In genomic region chr4:3257125-3257690, GRCh38 we compare ENCODE assay signal across 13 cellular contexts. TPM values are rescaled to one million over a fixed set of nuclear protein-coding genes. Genes with fewer than 3 reads are reported as not detected.
DNase-seq lines count a peak whose midpoint lies in the region; ATAC-seq, FAIRE-seq and TF ChIP-seq lines count a peak whose summit lies in the region.
"Had no signal": no experiment of that assay in that cellular context is flagged by ENCODE, and none has a peak within 500 bp of the region (broad histone marks: within the 10 kb centered on the region; RNA-seq: fewer than 3 reads in every experiment).

No MANE protein-coding gene starts in this region.

- no peak for TF ChIP-seq CTCF in colonic mucosa (IDR thresholded peaks at IDR 0.05)
- TF ChIP-seq CTCF in tibial artery (IDR thresholded peaks at IDR 0.05): no peak
- TF ChIP-seq CTCF in pancreas (IDR thresholded peaks at IDR 0.05): no peak

- no peaks in the 10 kb centered on the region for H3K36me3 ChIP-seq in colonic mucosa
- H3K36me3 ChIP-seq in tibial artery: peaks cover 0 to 19% (median 0%) of the 10 kb centered on the region in 3 donors
- H3K36me3 ChIP-seq in pancreas: peaks cover 0 to 7% (median 0%) of the 10 kb centered on the region in 3 donors

- no peaks in the 10 kb centered on the region for H3K27me3 Mint-ChIP-seq in activated naive CD4-positive, alpha-beta T cell treated with anti-CD3 and anti-CD28 coated beads for 36 hours (ENCODE audit: low read depth)
- H3K27me3 Mint-ChIP-seq: stimulated activated naive CD8-positive, alpha-beta T cell treated with anti-CD3 and anti-CD28 coated beads, Interleukin-15, Interleukin-2, amounts not matched to agents 100 ng/mL and 50 ng/mL, for 24 hours had no signal

- CTCF ChIA-PET in activated naive CD4-positive, alpha-beta T cell treated with anti-CD3 and anti-CD28 coated beads for 36 hours (lab: Charles Lee): interaction anchor here (0.6 kb wide), 1 partner anchor 1085 kb away, joined by 3 read pairs; no protein-coding TSS in a partner anchor

- H3K9me3 ChIP-seq in colonic mucosa (no peaks in the 10 kb centered on the region), tibial artery (no peaks in the 10 kb centered on the region), pancreas (no peaks in the 10 kb centered on the region)

- H3K27ac ChIP-seq in colonic mucosa (no peak overlapping the region), tibial artery (no peak overlapping the region), pancreas (no peak overlapping the region)
- H3K27ac ChIP-seq: KMS-11 had no signal

- no peak for ATAC-seq in activated naive CD4-positive, alpha-beta T cell treated with anti-CD3 and anti-CD28 coated beads, Interleukin-2, amount 50 U/mL, for 72 hours
- no peak for ATAC-seq in pancreas
- ATAC-seq in GM18517 (IDR thresholded peaks at IDR 0.05; ENCODE audit: unreplicated experiment): no peak

- H3K4me3 ChIP-seq in colonic mucosa: no peak overlapping the region
- H3K4me3 ChIP-seq in tibial artery: no peak overlapping the region
- no peak overlapping the region for H3K4me3 ChIP-seq in pancreas

- H3K4me3 Mint-ChIP-seq in activated naive CD4-positive, alpha-beta T cell treated with anti-CD3 and anti-CD28 coated beads for 36 hours: no peak overlapping the region
- H3K4me3 Mint-ChIP-seq: stimulated activated naive CD8-positive, alpha-beta T cell treated with anti-CD3 and anti-CD28 coated beads, Interleukin-15, Interleukin-2, amounts not matched to agents 100 ng/mL and 50 ng/mL, for 24 hours had no signal

- no peaks in the 10 kb centered on the region for H3K4me1 Mint-ChIP-seq in activated naive CD4-positive, alpha-beta T cell treated with anti-CD3 and anti-CD28 coated beads for 36 hours (ENCODE audit: low read depth)

- peaks cover 1% of the 10 kb centered on the region for H3K36me3 Mint-ChIP-seq in activated naive CD4-positive, alpha-beta T cell treated with anti-CD3 and anti-CD28 coated beads for 36 hours (ENCODE audit: low read depth)
- H3K36me3 Mint-ChIP-seq in activated naive CD4-positive, alpha-beta T cell treated with anti-CD3 and anti-CD28 coated beads, Interleukin-2, amount 50 U/mL, for 72 hours: no peaks in the 10 kb centered on the region

- H3K9ac ChIP-seq in colonic mucosa (ENCODE audit: low read depth in 2 of 2, low read length in 2 of 2): no peak overlapping the region
- H3K9ac ChIP-seq: KMS-11 had no signal

- no peak overlapping the region for H3K27ac Mint-ChIP-seq in activated naive CD4-positive, alpha-beta T cell treated with anti-CD3 and anti-CD28 coated beads for 36 hours
- H3K27ac Mint-ChIP-seq in activated naive CD4-positive, alpha-beta T cell treated with anti-CD3 and anti-CD28 coated beads, Interleukin-2, amount 50 U/mL, for 72 hours: peak overlapping the region in 1 of 2 donors; percentile 20
- H3K27ac Mint-ChIP-seq: stimulated activated naive CD8-positive, alpha-beta T cell treated with anti-CD3 and anti-CD28 coated beads, Interleukin-15, Interleukin-2, amounts not matched to agents 100 ng/mL and 50 ng/mL, for 24 hours had no signal

- no peaks in the 10 kb centered on the region for H3K9me3 Mint-ChIP-seq in activated naive CD4-positive, alpha-beta T cell treated with anti-CD3 and anti-CD28 coated beads for 36 hours
- H3K9me3 Mint-ChIP-seq in activated naive CD4-positive, alpha-beta T cell treated with anti-CD3 and anti-CD28 coated beads, Interleukin-2, amount 50 U/mL, for 72 hours: no peaks in the 10 kb centered on the region
- H3K9me3 Mint-ChIP-seq: stimulated activated naive CD8-positive, alpha-beta T cell treated with anti-CD3 and anti-CD28 coated beads, Interleukin-15, Interleukin-2, amounts not matched to agents 100 ng/mL and 50 ng/mL, for 24 hours had no signal

- 92% methylated on average over 12 of the region's 12 CpGs for WGBS in pancreas, 2 donors

- intact Hi-C loops in activated naive CD4-positive, alpha-beta T cell treated with anti-CD3 and anti-CD28 coated beads for 36 hours (cut with micrococcal nuclease): no loop called here
- intact Hi-C loops in colonic mucosa (cut with DNase I): no loop called here
- intact Hi-C loops in tibial artery (cut with DNase I; ENCODE audit: low total_unique reads): no loop called here
- intact Hi-C loops in pancreas (cut with DNase I): no loop called here

- no peak for FAIRE-seq in pancreas (lab: Jason Lieb, UNC)

- peak; percentile 1 for DNase-seq in activated naive CD4-positive, alpha-beta T cell treated with anti-CD3 and anti-CD28 coated beads for 36 hours
- no peak for DNase-seq in activated naive CD4-positive, alpha-beta T cell treated with anti-CD3 and anti-CD28 coated beads, Interleukin-2, amount 50 U/mL, for 72 hours (ENCODE audit: low spot score in 2 of 2)
- DNase-seq in NCI-H2081 (lab: John Stamatoyannopoulos, UW): peak; percentile 55 to 80
- peak; percentile 40 for DNase-seq in colonic mucosa
- peak; percentile 10 to 54 for DNase-seq in tibial artery
- no peak for DNase-seq in pancreas
- no peak for DNase-seq in SIG-M5 treated with dmso at 0.1 percent for 504 hours (lab: John Stamatoyannopoulos, UW; ENCODE audit: unreplicated experiment)
- DNase-seq: activated CD4-positive, alpha-beta T cell treated with anti-CD3 and anti-CD28 coated beads, Interleukin-2, amount 50 U/mL, for 4 hours; SIG-M5; stimulated activated CD4-positive, alpha-beta T cell treated with anti-CD3 and anti-CD28 coated beads, Interleukin-12 subunit alpha, Interleukin-12 subunit beta, amount 100 ng/mL, for 4 hours had no signal

- H3K27me3 ChIP-seq in colonic mucosa (no peaks in the 10 kb centered on the region), tibial artery (no peaks in the 10 kb centered on the region), pancreas (no peaks in the 10 kb centered on the region)

- H3K4me1 ChIP-seq in colonic mucosa: no peaks in the 10 kb centered on the region
- H3K4me1 ChIP-seq in tibial artery: no peaks in the 10 kb centered on the region
- no peaks in the 10 kb centered on the region for H3K4me1 ChIP-seq in pancreas

RNA-seq across cellular contexts. Expression of gene MSANTD1, which starts 8.2 kb away (rescaled TPM):
- under 1 TPM; 0.49 to 0.55 TPM for total RNA-seq in activated naive CD4-positive, alpha-beta T cell treated with anti-CD3 and anti-CD28 coated beads for 36 hours
- total RNA-seq in activated naive CD4-positive, alpha-beta T cell treated with anti-CD3 and anti-CD28 coated beads, Interleukin-2, amount 50 U/mL, for 72 hours: 1 to 10 TPM in 1 of 2 donors, under 1 TPM in 1; 0.48 to 1.6 TPM
- total RNA-seq in colonic mucosa (1 to 10 TPM in 1 of 2 donors, under 1 TPM in 1; 0.40 to 1.3 TPM), pancreas (1 to 10 TPM in 2 of 6 donors, under 1 TPM in 4; 0.54 to 1.6 (median 0.88) TPM)
- polyA plus RNA-seq in pancreas: 1 to 10 TPM; 1.3 to 2.9 TPM

RNA-seq across cellular contexts. Expression of gene RGS12, which starts 35.6 kb away (rescaled TPM):
- total RNA-seq in activated naive CD4-positive, alpha-beta T cell treated with anti-CD3 and anti-CD28 coated beads for 36 hours: 1 to 10 TPM; 8.7 to 8.9 TPM
- total RNA-seq in activated naive CD4-positive, alpha-beta T cell treated with anti-CD3 and anti-CD28 coated beads, Interleukin-2, amount 50 U/mL, for 72 hours: 10 to 100 TPM in 1 of 2 donors, 1 to 10 TPM in 1; 5.3 to 15.6 TPM
- total RNA-seq in colonic mucosa (10 to 100 TPM; 18.0 to 25.7 TPM), pancreas (10 to 100 TPM in 2 of 6 donors, 1 to 10 TPM in 4; 4.6 to 19.4 (median 8.3) TPM)
- polyA plus RNA-seq in pancreas: 10 to 100 TPM; 21.3 to 21.6 TPM

Comparison
In these comparisons a context has a peak if more than half of its experiments do, and no peak if none do; other contexts are left out.
1. DNase-seq: peak in activated naive CD4-positive, alpha-beta T cell treated with anti-CD3 and anti-CD28 coated beads for 36 hours (single experiment), NCI-H2081 (2 of 2), colonic mucosa (single experiment) and tibial artery (2 of 2); none in activated naive CD4-positive, alpha-beta T cell treated with anti-CD3 and anti-CD28 coated beads, Interleukin-2, amount 50 U/mL, for 72 hours (0 of 2), pancreas (0 of 6) and SIG-M5 treated with dmso at 0.1 percent for 504 hours (single experiment).